Comparison of ENCODE assay signal across 8 cellular contexts in genomic region chr1:153572569-153573015, GRCh38. TPM values are rescaled to one million over a fixed set of nuclear protein-coding genes. Genes with fewer than 3 reads are reported as not detected.
A peak's percentile ranks its signal among the peaks of the same experiment; 100 is the strongest.
DNase-seq lines count a peak whose midpoint lies in the region; ATAC-seq and TF ChIP-seq lines count a peak whose summit lies in the region.

No MANE protein-coding gene starts in this region.

- TF ChIP-seq CTCF in esophagus muscularis mucosa (IDR thresholded peaks at IDR 0.05), result peak; percentile 76 to 88 (median 87)

- ATAC-seq in HG03039 (IDR thresholded peaks at IDR 0.05; ENCODE audit: unreplicated experiment), result peak; percentile 69
- ATAC-seq in naive thymus-derived CD4-positive, alpha-beta T cell, result peak; percentile 81

- H3K36me3 ChIP-seq in esophagus muscularis mucosa, result no peaks in the 10 kb centered on the region
- no peaks in the 10 kb centered on the region for H3K36me3 ChIP-seq in naive thymus-derived CD4-positive, alpha-beta T cell (ENCODE audit: control insufficient read depth in 2 of 3, insufficient read depth in 3 of 3, low read length in 3 of 3)

- H3K27ac Mint-ChIP-seq in naive thymus-derived CD4-positive, alpha-beta T cell, result peak overlapping the region in 1 of 9 donors; percentile 56

- CTCF ChIA-PET in naive thymus-derived CD4-positive, alpha-beta T cell (lab: Charles Lee), result interaction anchor here (1.1 to 7.0 kb wide), 5 partner anchors 39 to 414 kb away, joined by 3 to 139 read pairs (median 6); partner anchors contain the start of genes RAB13 and S100A6

- peaks cover 9 to 23% (median 16%) of the 10 kb centered on the region in 7 donors for H3K4me1 Mint-ChIP-seq in naive thymus-derived CD4-positive, alpha-beta T cell

- peaks cover 21 to 29% (median 25%) of the 10 kb centered on the region in 4 donors for H3K4me1 ChIP-seq in esophagus muscularis mucosa
- peaks cover 0 to 9% of the 10 kb centered on the region in 2 donors for H3K4me1 ChIP-seq in naive thymus-derived CD4-positive, alpha-beta T cell (ENCODE audit: control insufficient read depth in 2 of 2, insufficient read depth in 2 of 2, low read length in 2 of 2)

- H3K27ac ChIP-seq in esophagus muscularis mucosa (replicated peaks in 1 of 4), result peak overlapping the region; percentile 45 to 63 (median 62)
- no peak overlapping the region for H3K27ac ChIP-seq in naive thymus-derived CD4-positive, alpha-beta T cell (ENCODE audit: low read depth, low read length)

- 18% methylated on average over 3 of the region's 3 CpGs for WGBS in esophagus muscularis mucosa

- peak; percentile 84 for DNase-seq in GM03348 (ENCODE audit: low spot score)
- DNase-seq in NCI-H748 treated with DMSO at 0.1 percent for 48 hours (lab: John Stamatoyannopoulos, UW), result peak; percentile 16
- peak; percentile 36 for DNase-seq in activated CD8-positive, alpha-beta memory T cell treated with anti-CD3 and anti-CD28 coated beads, Interleukin-2, amount 50 U/mL, for 4 hours
- no peak for DNase-seq in esophagus muscularis mucosa (ENCODE audit: extremely low spot score)
- DNase-seq in naive thymus-derived CD4-positive, alpha-beta T cell, result peak in 8 of 9 donors; percentile 24 to 51 (median 41)
- DNase-seq in superior temporal gyrus (ENCODE audit: extremely low spot score), result peak; percentile 89
- no peak for DNase-seq in NCI-H1105 treated with DMSO at 0.1 percent for 48 hours (lab: John Stamatoyannopoulos, UW)

- no peaks in the 10 kb centered on the region for H3K27me3 ChIP-seq in esophagus muscularis mucosa
- no peaks in the 10 kb centered on the region for H3K27me3 ChIP-seq in naive thymus-derived CD4-positive, alpha-beta T cell (ENCODE audit: control insufficient read depth in 2 of 2, insufficient read depth in 2 of 2, low read length in 2 of 2)

- H3K36me3 Mint-ChIP-seq in naive thymus-derived CD4-positive, alpha-beta T cell, result no peaks in the 10 kb centered on the region

- H3K9me3 Mint-ChIP-seq in naive thymus-derived CD4-positive, alpha-beta T cell, result no peaks in the 10 kb centered on the region

- no peak overlapping the region for H3K4me3 ChIP-seq in esophagus muscularis mucosa
- no peak overlapping the region for H3K4me3 ChIP-seq in naive thymus-derived CD4-positive, alpha-beta T cell (ENCODE audit: low read length)

- TF ChIP-seq POLR2A in esophagus muscularis mucosa (IDR thresholded peaks at IDR 0.05; ENCODE audit: low read depth), result no peak

- peaks cover 0 to 16% (median 9%) of the 10 kb centered on the region in 5 donors for H3K27me3 Mint-ChIP-seq in naive thymus-derived CD4-positive, alpha-beta T cell

- H3K9me3 ChIP-seq in esophagus muscularis mucosa, result no peaks in the 10 kb centered on the region
- no peaks in the 10 kb centered on the region for H3K9me3 ChIP-seq in naive thymus-derived CD4-positive, alpha-beta T cell (ENCODE audit: control insufficient read depth in 2 of 3, low read length in 3 of 3)

- H3K4me3 Mint-ChIP-seq in naive thymus-derived CD4-positive, alpha-beta T cell, result no peak overlapping the region

- no peak for TF ChIP-seq EP300 in esophagus muscularis mucosa (IDR thresholded peaks at IDR 0.05)

- intact Hi-C loops in esophagus muscularis mucosa (cut with DNase I), result loop anchor here (5.0 to 10.0 kb wide), 3 partner anchors 45 to 175 kb away; partner anchors contain the start of genes S100A14 and SNAPIN
- intact Hi-C loops in naive thymus-derived CD4-positive, alpha-beta T cell (cut with micrococcal nuclease), result loop anchor here (1.0 to 10.0 kb wide), 4 partner anchors 45 to 238 kb away; partner anchors contain the start of gene ILF2 (in 1 of the 2)

- POLR2A ChIA-PET in naive thymus-derived CD4-positive, alpha-beta T cell (lab: Charles Lee), result interaction anchor here (0.8 to 1.7 kb wide), 3 partner anchors 29 to 40 kb away, joined by 3 to 6 read pairs (median 4); partner anchors contain the start of gene S100A6

RNA-seq across cellular contexts. Expression of gene S100A2, which starts 6.9 kb away (rescaled TPM):
- under 1 TPM in 2 of 4 donors, not detected in 2; 0.34 to 0.71 TPM for total RNA-seq in esophagus muscularis mucosa
- total RNA-seq in naive thymus-derived CD4-positive, alpha-beta T cell, result 1 to 10 TPM in 1 of 5 experiments, not detected in 4; 1.1 TPM
- polyA plus RNA-seq in naive thymus-derived CD4-positive, alpha-beta T cell, result not detected

RNA-seq across cellular contexts. Expression of gene S100A3, which starts 23.5 kb away (rescaled TPM):
- total RNA-seq in esophagus muscularis mucosa, result 1 to 10 TPM in 3 of 4 donors, not detected in 1; 2.1 to 4.2 (median 2.7) TPM
- not detected for total RNA-seq in naive thymus-derived CD4-positive, alpha-beta T cell
- polyA plus RNA-seq in naive thymus-derived CD4-positive, alpha-beta T cell, result not detected

RNA-seq across cellular contexts. Expression of gene S100A4, which starts 27.0 kb away (rescaled TPM):
- total RNA-seq in esophagus muscularis mucosa, result 100 to 1,000 TPM; 154 to 362 (median 273) TPM
- total RNA-seq in naive thymus-derived CD4-positive, alpha-beta T cell, result 100 to 1,000 TPM in 3 of 5 experiments, 10 to 100 TPM in 2; 54.0 to 766 (median 204) TPM
- polyA plus RNA-seq in naive thymus-derived CD4-positive, alpha-beta T cell, result 100 to 1,000 TPM; 259 to 359 TPM

RNA-seq across cellular contexts. Expression of gene S100A5, which starts 31.9 kb away (rescaled TPM):
- under 1 TPM in 1 of 4 donors, not detected in 3; 0.98 TPM for total RNA-seq in esophagus muscularis mucosa
- total RNA-seq in naive thymus-derived CD4-positive, alpha-beta T cell, result 1 to 10 TPM in 2 of 5 experiments, under 1 TPM in 1, not detected in 2; 0.78 to 2.0 (median 1.2) TPM
- polyA plus RNA-seq in naive thymus-derived CD4-positive, alpha-beta T cell, result 1 to 10 TPM in 1 of 2 donors, under 1 TPM in 1; 0.91 to 1.5 TPM

RNA-seq across cellular contexts. Expression of gene S100A6, which starts 36.8 kb away (rescaled TPM):
- total RNA-seq in esophagus muscularis mucosa, result 100 to 1,000 TPM; 432 to 759 (median 607) TPM
- total RNA-seq in naive thymus-derived CD4-positive, alpha-beta T cell, result 100 to 1,000 TPM; 178 to 433 (median 201) TPM
- polyA plus RNA-seq in naive thymus-derived CD4-positive, alpha-beta T cell, result 100 to 1,000 TPM; 424 to 568 TPM

Comparison
In these comparisons a context has a peak if more than half of its experiments do, and no peak if none do; other contexts are left out.
1. DNase-seq: peak in GM03348 (single experiment), NCI-H748 treated with DMSO at 0.1 percent for 48 hours (single experiment), activated CD8-positive, alpha-beta memory T cell treated with anti-CD3 and anti-CD28 coated beads, Interleukin-2, amount 50 U/mL, for 4 hours (single experiment), naive thymus-derived CD4-positive, alpha-beta T cell (8 of 9) and superior temporal gyrus (single experiment); none in esophagus muscularis mucosa (single experiment) and NCI-H1105 treated with DMSO at 0.1 percent for 48 hours (single experiment).